In genomic region chrX:110293658-110294453, GRCh38 we compare ENCODE assay signal across 24 cellular contexts.
"Had no signal": no experiment of that assay in that cellular context is flagged by ENCODE, and none has a peak within 500 bp of the region (broad histone marks: within the 10 kb centered on the region; RNA-seq: fewer than 3 reads in every experiment).

No MANE protein-coding gene starts in this region.

- H3K4me3 Mint-ChIP-seq: activated CD4-positive, alpha-beta T cell treated with anti-CD3 and anti-CD28 coated beads, Interleukin-2, amount 10 ng/mL, durations not matched to agents 7 days and 5 days; activated naive CD8-positive, alpha-beta T cell; activated T-cell treated with anti-CD3 and anti-CD28 coated beads, Interleukin-2, amount 50 U/mL, for 24 hours; nephron; stimulated activated naive CD8-positive, alpha-beta T cell treated with anti-CD3 and anti-CD28 coated beads, Interleukin-15, Interleukin-2, amounts not matched to agents 100 ng/mL and 50 ng/mL, for 24 hours had no signal

- H3K27ac ChIP-seq: cardiac muscle cell, gastrocnemius medialis, pancreas, psoas muscle, right atrium auricular region, tibial artery had no signal

- H3K27me3 ChIP-seq: cardiac muscle cell, gastrocnemius medialis, pancreas, right atrium auricular region, tibial artery had no signal

- H3K4me3 ChIP-seq: cardiac muscle cell, gastrocnemius medialis, pancreas, psoas muscle, right atrium auricular region, tibial artery had no signal

- H3K4me1 Mint-ChIP-seq: activated CD4-positive, alpha-beta T cell treated with anti-CD3 and anti-CD28 coated beads, Interleukin-2, amount 10 ng/mL, durations not matched to agents 7 days and 5 days; nephron had no signal

- H3K27me3 Mint-ChIP-seq: activated CD4-positive, alpha-beta T cell treated with anti-CD3 and anti-CD28 coated beads, Interleukin-2, amount 10 ng/mL, durations not matched to agents 7 days and 5 days; activated naive CD8-positive, alpha-beta T cell; activated T-cell treated with anti-CD3 and anti-CD28 coated beads, Interleukin-2, amount 50 U/mL, for 24 hours; stimulated activated naive CD8-positive, alpha-beta T cell treated with anti-CD3 and anti-CD28 coated beads, Interleukin-15, Interleukin-2, amounts not matched to agents 100 ng/mL and 50 ng/mL, for 24 hours had no signal

- H3K9me3 ChIP-seq: pancreas had no signal

- H3K9me3 Mint-ChIP-seq: stimulated activated naive CD8-positive, alpha-beta T cell treated with anti-CD3 and anti-CD28 coated beads, Interleukin-15, Interleukin-2, amounts not matched to agents 100 ng/mL and 50 ng/mL, for 24 hours had no signal

- DNase-seq: activated CD4-positive, alpha-beta T cell treated with anti-CD3 and anti-CD28 coated beads, Interleukin-2, amount 10 ng/mL, durations not matched to agents 7 days and 5 days; activated CD8-positive, alpha-beta memory T cell treated with anti-CD3 and anti-CD28 coated beads, Interleukin-2, amount 50 U/mL, for 4 hours; activated naive CD4-positive, alpha-beta T cell; activated T-cell treated with anti-CD3 and anti-CD28 coated beads, Interleukin-2, amount 50 U/mL, for 24 hours; amniotic stem cell; dermis blood vessel endothelial cell; effector CD8-positive, alpha-beta T cell; gastrocnemius medialis; hypothalamus; islet precursor cell; left cardiac atrium; pancreas; psoas muscle; stimulated activated CD4-positive, alpha-beta T cell treated with anti-CD3 and anti-CD28 coated beads, Interleukin-4, amount 100 ng/mL, for 4 hours; substantia nigra; T-helper 9 cell; tibial artery had no signal

- H3K27ac Mint-ChIP-seq: activated CD4-positive, alpha-beta T cell treated with anti-CD3 and anti-CD28 coated beads, Interleukin-2, amount 10 ng/mL, durations not matched to agents 7 days and 5 days; activated naive CD8-positive, alpha-beta T cell; activated T-cell treated with anti-CD3 and anti-CD28 coated beads, Interleukin-2, amount 50 U/mL, for 24 hours; activated T-helper 2 cell treated with anti-CD3 and anti-CD28 coated beads, Interferon-gamma antibody, Interleukin-2, Interleukin-4, amounts not matched to agents 10 μg/mL and 5 μg/mL and 100 μg/mL, durations not matched to agents 14 hours and 24 hours and 36 hours; nephron; stimulated activated naive CD8-positive, alpha-beta T cell treated with anti-CD3 and anti-CD28 coated beads, Interleukin-15, Interleukin-2, amounts not matched to agents 100 ng/mL and 50 ng/mL, for 24 hours had no signal

- ATAC-seq: esophagus mucosa, gastrocnemius medialis, left cardiac atrium, pancreas, psoas muscle had no signal

- H3K36me3 ChIP-seq: cardiac muscle cell, gastrocnemius medialis, pancreas, right atrium auricular region, tibial artery had no signal

- H3K4me1 ChIP-seq: gastrocnemius medialis, psoas muscle, right atrium auricular region, tibial artery had no signal
